ENCODE assay signal across 1 cellular context in the genomic region with DNA sequence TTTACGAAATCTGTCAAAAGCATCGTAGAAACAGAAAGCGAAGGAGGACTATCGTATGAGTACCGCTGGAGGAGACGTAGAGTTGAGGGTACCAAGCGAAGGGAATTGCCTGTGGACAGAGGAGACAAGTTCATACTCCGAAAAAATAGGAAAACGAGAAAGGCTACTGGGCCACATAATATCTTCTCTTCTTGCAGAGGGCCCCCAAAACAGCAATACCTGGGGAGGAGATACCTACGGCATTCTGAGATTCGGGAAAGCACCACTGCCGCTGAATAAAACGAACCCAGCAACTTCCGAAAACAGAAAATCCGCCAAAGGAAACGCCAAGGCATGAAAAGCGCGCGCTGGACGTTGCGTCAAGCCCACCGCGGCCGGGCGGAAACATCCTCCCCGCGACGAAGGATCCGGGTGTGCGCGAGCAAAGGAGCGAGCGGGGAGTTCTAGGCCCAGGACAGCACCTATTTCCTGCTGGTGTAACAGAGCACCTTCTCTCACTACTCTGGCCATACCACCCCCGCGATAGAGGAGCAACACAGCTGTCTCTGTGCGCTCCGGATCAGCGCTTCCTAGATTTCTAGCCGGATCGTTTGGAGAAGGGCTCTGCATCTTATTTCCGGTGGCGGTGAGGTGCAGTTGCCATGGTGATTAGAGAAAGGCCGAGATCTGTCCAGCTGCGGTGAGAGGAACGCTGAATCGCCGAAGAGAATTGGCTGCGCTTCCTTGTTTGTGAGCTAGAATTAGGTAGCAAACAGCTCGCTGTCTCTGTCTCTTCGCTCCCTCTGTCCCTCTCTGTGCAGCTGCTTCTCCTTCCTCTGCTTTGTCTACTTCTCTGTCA.
TF ChIP-seq lines count a peak whose summit lies in the region.

A gene with protein sequence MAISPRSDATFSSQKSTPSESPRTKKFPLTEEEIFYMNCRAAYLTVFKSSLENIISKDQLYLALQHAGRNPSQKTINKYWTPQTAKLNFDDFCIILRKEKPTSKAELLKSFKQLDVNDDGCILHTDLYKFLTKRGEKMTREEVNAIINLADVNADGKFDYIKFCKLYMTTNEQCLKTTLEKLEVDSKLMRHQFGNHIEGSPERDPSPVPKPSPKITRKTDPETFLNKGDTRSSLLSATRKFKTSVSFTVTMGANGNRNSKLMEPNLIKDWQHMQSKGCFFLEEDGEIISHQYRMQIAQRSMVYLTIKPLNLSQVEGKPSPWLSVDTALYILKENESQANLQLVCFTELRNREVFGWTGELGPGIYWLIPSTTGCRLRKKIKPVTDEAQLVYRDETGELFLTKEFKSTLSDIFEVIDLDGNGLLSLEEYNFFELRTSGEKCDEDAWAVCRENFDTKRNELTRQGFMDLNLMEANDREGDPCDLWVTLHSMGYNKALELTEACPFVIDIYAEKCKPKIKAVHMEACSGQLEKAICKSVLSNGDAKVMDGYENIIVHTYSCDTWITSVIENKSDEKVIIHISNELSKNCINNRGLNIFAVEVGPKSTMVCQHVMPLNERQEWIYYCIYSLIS (plus strand): TSS at position 635 of the 838 bp plus-strand sequence. CDS start 2,048 bp downstream, outside the sequence.
A gene with protein sequence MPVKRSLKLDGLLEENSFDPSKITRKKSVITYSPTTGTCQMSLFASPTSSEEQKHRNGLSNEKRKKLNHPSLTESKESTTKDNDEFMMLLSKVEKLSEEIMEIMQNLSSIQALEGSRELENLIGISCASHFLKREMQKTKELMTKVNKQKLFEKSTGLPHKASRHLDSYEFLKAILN (minus strand): TSS at position 335 of the 838 bp plus-strand sequence. CDS start 92 bp downstream, at position 243.

TF ChIP-seq in H1, 55 proteins besides CTCF, POLR2A, EP300 and RAD21:
- peak; percentile 37; the same call in 1 of the 2 replicates for TF ChIP-seq SRF (IDR thresholded peaks at IDR 0.05; ENCODE audit: low read depth, low read length)
- peak; percentile 89 for TF ChIP-seq TAF1 (IDR thresholded peaks at IDR 0.05; ENCODE audit: low read depth, low read length)
- TF ChIP-seq, protein P1, sequence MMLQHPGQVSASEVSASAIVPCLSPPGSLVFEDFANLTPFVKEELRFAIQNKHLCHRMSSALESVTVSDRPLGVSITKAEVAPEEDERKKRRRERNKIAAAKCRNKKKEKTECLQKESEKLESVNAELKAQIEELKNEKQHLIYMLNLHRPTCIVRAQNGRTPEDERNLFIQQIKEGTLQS (IDR thresholded peaks at IDR 0.05; ENCODE audit: insufficient read depth, low read depth, low read length), result no peak
- 0 out of 2 replicates have a peak, but pooled peaks have one; percentile 15 for TF ChIP-seq SIX5 (IDR thresholded peaks at IDR 0.05; ENCODE audit: low read depth, low read length)
- peak; percentile 87 to 98; a peak in 3 of 4 replicates for TF ChIP-seq SIN3A (conservative IDR thresholded peaks at IDR 0.05 in 1 of 2, IDR thresholded peaks at IDR 0.05 in 1 of 2; ENCODE audit: low read depth in 1 of 2, low read length in 2 of 2)
- TF ChIP-seq YY1 (IDR thresholded peaks at IDR 0.05; ENCODE audit: low read depth, low read length), result no peak
- TF ChIP-seq, protein P2, sequence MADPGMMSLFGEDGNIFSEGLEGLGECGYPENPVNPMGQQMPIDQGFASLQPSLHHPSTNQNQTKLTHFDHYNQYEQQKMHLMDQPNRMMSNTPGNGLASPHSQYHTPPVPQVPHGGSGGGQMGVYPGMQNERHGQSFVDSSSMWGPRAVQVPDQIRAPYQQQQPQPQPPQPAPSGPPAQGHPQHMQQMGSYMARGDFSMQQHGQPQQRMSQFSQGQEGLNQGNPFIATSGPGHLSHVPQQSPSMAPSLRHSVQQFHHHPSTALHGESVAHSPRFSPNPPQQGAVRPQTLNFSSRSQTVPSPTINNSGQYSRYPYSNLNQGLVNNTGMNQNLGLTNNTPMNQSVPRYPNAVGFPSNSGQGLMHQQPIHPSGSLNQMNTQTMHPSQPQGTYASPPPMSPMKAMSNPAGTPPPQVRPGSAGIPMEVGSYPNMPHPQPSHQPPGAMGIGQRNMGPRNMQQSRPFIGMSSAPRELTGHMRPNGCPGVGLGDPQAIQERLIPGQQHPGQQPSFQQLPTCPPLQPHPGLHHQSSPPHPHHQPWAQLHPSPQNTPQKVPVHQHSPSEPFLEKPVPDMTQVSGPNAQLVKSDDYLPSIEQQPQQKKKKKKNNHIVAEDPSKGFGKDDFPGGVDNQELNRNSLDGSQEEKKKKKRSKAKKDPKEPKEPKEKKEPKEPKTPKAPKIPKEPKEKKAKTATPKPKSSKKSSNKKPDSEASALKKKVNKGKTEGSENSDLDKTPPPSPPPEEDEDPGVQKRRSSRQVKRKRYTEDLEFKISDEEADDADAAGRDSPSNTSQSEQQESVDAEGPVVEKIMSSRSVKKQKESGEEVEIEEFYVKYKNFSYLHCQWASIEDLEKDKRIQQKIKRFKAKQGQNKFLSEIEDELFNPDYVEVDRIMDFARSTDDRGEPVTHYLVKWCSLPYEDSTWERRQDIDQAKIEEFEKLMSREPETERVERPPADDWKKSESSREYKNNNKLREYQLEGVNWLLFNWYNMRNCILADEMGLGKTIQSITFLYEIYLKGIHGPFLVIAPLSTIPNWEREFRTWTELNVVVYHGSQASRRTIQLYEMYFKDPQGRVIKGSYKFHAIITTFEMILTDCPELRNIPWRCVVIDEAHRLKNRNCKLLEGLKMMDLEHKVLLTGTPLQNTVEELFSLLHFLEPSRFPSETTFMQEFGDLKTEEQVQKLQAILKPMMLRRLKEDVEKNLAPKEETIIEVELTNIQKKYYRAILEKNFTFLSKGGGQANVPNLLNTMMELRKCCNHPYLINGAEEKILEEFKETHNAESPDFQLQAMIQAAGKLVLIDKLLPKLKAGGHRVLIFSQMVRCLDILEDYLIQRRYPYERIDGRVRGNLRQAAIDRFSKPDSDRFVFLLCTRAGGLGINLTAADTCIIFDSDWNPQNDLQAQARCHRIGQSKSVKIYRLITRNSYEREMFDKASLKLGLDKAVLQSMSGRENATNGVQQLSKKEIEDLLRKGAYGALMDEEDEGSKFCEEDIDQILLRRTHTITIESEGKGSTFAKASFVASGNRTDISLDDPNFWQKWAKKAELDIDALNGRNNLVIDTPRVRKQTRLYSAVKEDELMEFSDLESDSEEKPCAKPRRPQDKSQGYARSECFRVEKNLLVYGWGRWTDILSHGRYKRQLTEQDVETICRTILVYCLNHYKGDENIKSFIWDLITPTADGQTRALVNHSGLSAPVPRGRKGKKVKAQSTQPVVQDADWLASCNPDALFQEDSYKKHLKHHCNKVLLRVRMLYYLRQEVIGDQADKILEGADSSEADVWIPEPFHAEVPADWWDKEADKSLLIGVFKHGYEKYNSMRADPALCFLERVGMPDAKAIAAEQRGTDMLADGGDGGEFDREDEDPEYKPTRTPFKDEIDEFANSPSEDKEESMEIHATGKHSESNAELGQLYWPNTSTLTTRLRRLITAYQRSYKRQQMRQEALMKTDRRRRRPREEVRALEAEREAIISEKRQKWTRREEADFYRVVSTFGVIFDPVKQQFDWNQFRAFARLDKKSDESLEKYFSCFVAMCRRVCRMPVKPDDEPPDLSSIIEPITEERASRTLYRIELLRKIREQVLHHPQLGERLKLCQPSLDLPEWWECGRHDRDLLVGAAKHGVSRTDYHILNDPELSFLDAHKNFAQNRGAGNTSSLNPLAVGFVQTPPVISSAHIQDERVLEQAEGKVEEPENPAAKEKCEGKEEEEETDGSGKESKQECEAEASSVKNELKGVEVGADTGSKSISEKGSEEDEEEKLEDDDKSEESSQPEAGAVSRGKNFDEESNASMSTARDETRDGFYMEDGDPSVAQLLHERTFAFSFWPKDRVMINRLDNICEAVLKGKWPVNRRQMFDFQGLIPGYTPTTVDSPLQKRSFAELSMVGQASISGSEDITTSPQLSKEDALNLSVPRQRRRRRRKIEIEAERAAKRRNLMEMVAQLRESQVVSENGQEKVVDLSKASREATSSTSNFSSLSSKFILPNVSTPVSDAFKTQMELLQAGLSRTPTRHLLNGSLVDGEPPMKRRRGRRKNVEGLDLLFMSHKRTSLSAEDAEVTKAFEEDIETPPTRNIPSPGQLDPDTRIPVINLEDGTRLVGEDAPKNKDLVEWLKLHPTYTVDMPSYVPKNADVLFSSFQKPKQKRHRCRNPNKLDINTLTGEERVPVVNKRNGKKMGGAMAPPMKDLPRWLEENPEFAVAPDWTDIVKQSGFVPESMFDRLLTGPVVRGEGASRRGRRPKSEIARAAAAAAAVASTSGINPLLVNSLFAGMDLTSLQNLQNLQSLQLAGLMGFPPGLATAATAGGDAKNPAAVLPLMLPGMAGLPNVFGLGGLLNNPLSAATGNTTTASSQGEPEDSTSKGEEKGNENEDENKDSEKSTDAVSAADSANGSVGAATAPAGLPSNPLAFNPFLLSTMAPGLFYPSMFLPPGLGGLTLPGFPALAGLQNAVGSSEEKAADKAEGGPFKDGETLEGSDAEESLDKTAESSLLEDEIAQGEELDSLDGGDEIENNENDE (IDR thresholded peaks at IDR 0.05; ENCODE audit: insufficient replicate concordance, low read length), result peak; percentile 57
- peak; percentile 79 for TF ChIP-seq CREB1 (IDR thresholded peaks at IDR 0.05)
- TF ChIP-seq CEBPB (IDR thresholded peaks at IDR 0.05; ENCODE audit: low read depth, low read length), result 0 out of 2 replicates have a peak, but pooled peaks have one; percentile 8
- peak; percentile 93 for TF ChIP-seq TBP (IDR thresholded peaks at IDR 0.05; ENCODE audit: low read depth, low read length)
- no peak for TF ChIP-seq SIRT6 (IDR thresholded peaks at IDR 0.05; ENCODE audit: low read length)
- no peak for TF ChIP-seq JUN (IDR thresholded peaks at IDR 0.05; ENCODE audit: low read depth, low read length)
- peak; percentile 76 for TF ChIP-seq SAP30 (IDR thresholded peaks at IDR 0.05; ENCODE audit: insufficient read depth, insufficient replicate concordance, low read length)
- TF ChIP-seq POLR2AphosphoS5 (IDR thresholded peaks at IDR 0.05; ENCODE audit: low read depth, low read length), result peak; percentile 63; the same call in 1 of the 2 replicates
- peak; percentile 66; the same call in 1 of the 2 replicates for TF ChIP-seq PHF8 (conservative IDR thresholded peaks at IDR 0.05; ENCODE audit: low read depth, low read length)
- no peak for TF ChIP-seq CBX8 (IDR thresholded peaks at IDR 0.05; ENCODE audit: borderline replicate concordance, low read depth, low read length)
- TF ChIP-seq CTBP2 (IDR thresholded peaks at IDR 0.05; ENCODE audit: borderline replicate concordance, insufficient read depth, insufficient read length, low read length), result peak; percentile 86
- TF ChIP-seq HDAC2 (IDR thresholded peaks at IDR 0.05; ENCODE audit: borderline replicate concordance in 1 of 2, low read depth in 2 of 2, low read length in 2 of 2), result peak in 1 of 2 experiments; percentile 83; a peak in 2 of 4 replicates
- TF ChIP-seq, protein P3, sequence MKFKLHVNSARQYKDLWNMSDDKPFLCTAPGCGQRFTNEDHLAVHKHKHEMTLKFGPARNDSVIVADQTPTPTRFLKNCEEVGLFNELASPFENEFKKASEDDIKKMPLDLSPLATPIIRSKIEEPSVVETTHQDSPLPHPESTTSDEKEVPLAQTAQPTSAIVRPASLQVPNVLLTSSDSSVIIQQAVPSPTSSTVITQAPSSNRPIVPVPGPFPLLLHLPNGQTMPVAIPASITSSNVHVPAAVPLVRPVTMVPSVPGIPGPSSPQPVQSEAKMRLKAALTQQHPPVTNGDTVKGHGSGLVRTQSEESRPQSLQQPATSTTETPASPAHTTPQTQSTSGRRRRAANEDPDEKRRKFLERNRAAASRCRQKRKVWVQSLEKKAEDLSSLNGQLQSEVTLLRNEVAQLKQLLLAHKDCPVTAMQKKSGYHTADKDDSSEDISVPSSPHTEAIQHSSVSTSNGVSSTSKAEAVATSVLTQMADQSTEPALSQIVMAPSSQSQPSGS (IDR thresholded peaks at IDR 0.05; ENCODE audit: low read length), result peak; percentile 52; the same call in 1 of the 2 replicates
- TF ChIP-seq KDM4A (IDR thresholded peaks at IDR 0.05; ENCODE audit: low read depth, low read length, severe bottlenecking), result peak; percentile 91
- TF ChIP-seq RBBP5 (IDR thresholded peaks at IDR 0.05; ENCODE audit: borderline replicate concordance, low read depth, low read length), result peak; percentile 92; the same call in 1 of the 2 replicates
- peak; percentile 100 for TF ChIP-seq ASH2L (IDR thresholded peaks at IDR 0.05; ENCODE audit: low read length)
- no peak for TF ChIP-seq MAFK (IDR thresholded peaks at IDR 0.05; ENCODE audit: low read depth, low read length)
- TF ChIP-seq, protein P4, sequence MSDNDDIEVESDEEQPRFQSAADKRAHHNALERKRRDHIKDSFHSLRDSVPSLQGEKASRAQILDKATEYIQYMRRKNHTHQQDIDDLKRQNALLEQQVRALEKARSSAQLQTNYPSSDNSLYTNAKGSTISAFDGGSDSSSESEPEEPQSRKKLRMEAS (IDR thresholded peaks at IDR 0.05), result peak; percentile 96
- TF ChIP-seq KDM5A (IDR thresholded peaks at IDR 0.05; ENCODE audit: low read length), result peak; percentile 89
- TF ChIP-seq SP1 (IDR thresholded peaks at IDR 0.05; ENCODE audit: low read depth, low read length), result 0 out of 2 replicates have a peak, but pooled peaks have one; percentile 41
- TF ChIP-seq GABPA (IDR thresholded peaks at IDR 0.05; ENCODE audit: borderline replicate concordance, insufficient read depth, low read length), result peak; percentile 97
- TF ChIP-seq EGR1 (IDR thresholded peaks at IDR 0.05; ENCODE audit: borderline replicate concordance, low read depth, low read length), result peak; percentile 86
- TF ChIP-seq, protein P5, sequence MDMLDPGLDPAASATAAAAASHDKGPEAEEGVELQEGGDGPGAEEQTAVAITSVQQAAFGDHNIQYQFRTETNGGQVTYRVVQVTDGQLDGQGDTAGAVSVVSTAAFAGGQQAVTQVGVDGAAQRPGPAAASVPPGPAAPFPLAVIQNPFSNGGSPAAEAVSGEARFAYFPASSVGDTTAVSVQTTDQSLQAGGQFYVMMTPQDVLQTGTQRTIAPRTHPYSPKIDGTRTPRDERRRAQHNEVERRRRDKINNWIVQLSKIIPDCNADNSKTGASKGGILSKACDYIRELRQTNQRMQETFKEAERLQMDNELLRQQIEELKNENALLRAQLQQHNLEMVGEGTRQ (IDR thresholded peaks at IDR 0.05; ENCODE audit: low read length), result no peak
- TF ChIP-seq KDM1A (IDR thresholded peaks at IDR 0.05; ENCODE audit: borderline replicate concordance, low read length), result peak; percentile 66; the same call in 1 of the 2 replicates
- 0 out of 2 replicates have a peak, but pooled peaks have one; percentile 39 for TF ChIP-seq GTF2F1 (IDR thresholded peaks at IDR 0.05; ENCODE audit: borderline replicate concordance, low read depth, low read length)
- no peak for TF ChIP-seq BACH1 (IDR thresholded peaks at IDR 0.05; ENCODE audit: low read length)
- peak; percentile 76; the same call in 1 of the 2 replicates for TF ChIP-seq SP4 (IDR thresholded peaks at IDR 0.05; ENCODE audit: low read length)
- TF ChIP-seq, protein P6, sequence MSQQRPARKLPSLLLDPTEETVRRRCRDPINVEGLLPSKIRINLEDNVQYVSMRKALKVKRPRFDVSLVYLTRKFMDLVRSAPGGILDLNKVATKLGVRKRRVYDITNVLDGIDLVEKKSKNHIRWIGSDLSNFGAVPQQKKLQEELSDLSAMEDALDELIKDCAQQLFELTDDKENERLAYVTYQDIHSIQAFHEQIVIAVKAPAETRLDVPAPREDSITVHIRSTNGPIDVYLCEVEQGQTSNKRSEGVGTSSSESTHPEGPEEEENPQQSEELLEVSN (IDR thresholded peaks at IDR 0.05), result peak; percentile 86
- peak; percentile 15 for TF ChIP-seq TAF7 (optimal IDR thresholded peaks at IDR 0.05; ENCODE audit: borderline replicate concordance, low read depth, low read length)
